In the genomic region with DNA sequence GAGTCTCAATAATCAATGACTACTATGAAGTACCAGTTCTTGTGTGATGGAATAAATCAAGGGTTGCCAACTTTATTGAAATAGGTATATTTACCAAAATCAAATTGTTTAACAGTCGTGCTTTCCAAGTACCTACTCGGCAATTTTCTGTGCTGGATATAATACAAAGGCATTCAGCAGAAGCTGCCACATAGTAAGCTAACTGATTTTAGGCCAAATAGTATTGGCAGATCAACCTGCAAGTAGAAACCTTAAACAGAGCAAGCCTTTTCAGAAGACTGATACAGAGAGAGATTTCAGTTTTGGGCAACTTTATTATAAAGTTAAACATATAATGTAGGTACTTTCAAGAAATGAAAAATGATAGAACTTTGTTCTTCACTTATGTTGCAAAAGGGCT, we compare ENCODE assay signal across 6 cellular contexts.
"Had no signal": no experiment of that assay in that cellular context is flagged by ENCODE, and none has a peak within 500 bp of the region (broad histone marks: within the 10 kb centered on the region; RNA-seq: fewer than 3 reads in every experiment).

No MANE protein-coding gene starts in this region.

- H3K4me2 ChIP-seq: GM23338 had no signal

- DNase-seq: H9, HCEC 1CT, IMR-90, KG1 had no signal

- H3K4me3 ChIP-seq: GM23338, K562 had no signal

- ATAC-seq: GM23338, K562 had no signal
